ENCODE assay signal across 28 cellular contexts in genomic region chr3:177331203-177331602, GRCh38.
"Had no signal": no experiment of that assay in that cellular context is flagged by ENCODE, and none has a peak within 500 bp of the region (broad histone marks: within the 10 kb centered on the region; RNA-seq: fewer than 3 reads in every experiment).

No MANE protein-coding gene starts in this region.

- ATAC-seq: activated CD4-positive, CD25-positive, alpha-beta regulatory T cell treated with anti-CD3 and anti-CD28 coated beads, Interleukin-2, amount 50 U/mL, for 24 hours; activated CD8-positive, alpha-beta T cell treated with anti-CD3 and anti-CD28 coated beads for 36 hours; activated T-cell treated with anti-CD3 and anti-CD28 coated beads, Interleukin-2, amount 50 U/mL, for 4 hours; activated T-helper 17 cell treated with anti-CD3 and anti-CD28 coated beads, Interleukin-2, amount 50 U/mL, for 72 hours; effector memory CD8-positive, alpha-beta T cell; gastroesophageal sphincter; T-helper 17 cell had no signal

- FAIRE-seq: astrocyte, colon had no signal

- H3K36me3 ChIP-seq: esophagus muscularis mucosa, gastroesophageal sphincter, WERI-Rb-1 had no signal

- H3K27me3 ChIP-seq: esophagus muscularis mucosa, gastroesophageal sphincter had no signal

- H3K27ac ChIP-seq: esophagus muscularis mucosa, gastroesophageal sphincter, WERI-Rb-1 had no signal

- H3K9me3 ChIP-seq: esophagus muscularis mucosa, gastroesophageal sphincter had no signal

- H3K4me3 ChIP-seq: esophagus muscularis mucosa, gastroesophageal sphincter had no signal

- DNase-seq: activated B cell treated with CpG ODN at 0.5 μM for 24 hours; activated CD4-positive, alpha-beta T cell treated with anti-CD3 and anti-CD28 coated beads for 48 hours; activated CD4-positive, alpha-beta T cell treated with anti-CD3 and anti-CD28 coated beads, Interleukin-2, amount 50 U/mL, for 1 hour; activated CD4-positive, alpha-beta T cell treated with anti-CD3 and anti-CD28 coated beads, Interleukin-2, amount 50 U/mL, for 48 hours; activated CD8-positive, alpha-beta T cell treated with anti-CD3 and anti-CD28 coated beads for 36 hours; activated effector memory CD4-positive, alpha-beta T cell treated with Interleukin-2 at 50 U/mL for 16 hours; activated gamma-delta T cell treated with Interleukin-2 at 50 U/mL for 16 hours; activated naive CD4-positive, alpha-beta T cell treated with anti-CD3 and anti-CD28 coated beads, Interleukin-2, amount 50 U/mL, for 16 hours; activated naive CD4-positive, alpha-beta T cell treated with Interleukin-2 at 50 U/mL for 16 hours; activated T-cell treated with anti-CD3 and anti-CD28 coated beads, Interleukin-2, amount 50 U/mL, for 4 hours; amniotic stem cell; anterior cingulate cortex; caudate nucleus; cortex of kidney; dermis blood vessel endothelial cell; effector CD4-positive, alpha-beta T cell; effector memory CD8-positive, alpha-beta T cell; erythroblast; foreskin melanocyte; T-helper 17 cell; T1000 had no signal
